Comparison of ENCODE assay signal across 2 cellular contexts in genomic region chr11:9332655-9333054, GRCh38.
TF ChIP-seq lines count a peak whose summit lies in the region.

No MANE protein-coding gene starts in this region.

TF ChIP-seq in HepG2, 621 proteins besides CTCF, POLR2A, EP300 and RAD21 (continues in another document):
- TF ChIP-seq RBAK (CRISPR knock-in tag; IDR thresholded peaks at IDR 0.05): no peak
- TF ChIP-seq ZNF503 (CRISPR knock-in tag; IDR thresholded peaks at IDR 0.05): no peak
- no peak for TF ChIP-seq ZMAT3 (CRISPR knock-in tag; conservative IDR thresholded peaks at IDR 0.05)
- TF ChIP-seq TRAFD1 (CRISPR knock-in tag; IDR thresholded peaks at IDR 0.05; ENCODE audit: borderline replicate concordance): no peak
- TF ChIP-seq SNAPC2 (CRISPR knock-in tag; IDR thresholded peaks at IDR 0.05): no peak
- TF ChIP-seq BCL3 (CRISPR knock-in tag; IDR thresholded peaks at IDR 0.05): no peak
- TF ChIP-seq ZNF101 (CRISPR knock-in tag; IDR thresholded peaks at IDR 0.05; ENCODE audit: borderline replicate concordance, low read depth): no peak
- 0 out of 2 replicates have a peak, but pooled peaks have one; percentile 32 for TF ChIP-seq FOXP1 (IDR thresholded peaks at IDR 0.05)
- TF ChIP-seq FOXP1 (CRISPR knock-in tag; IDR thresholded peaks at IDR 0.05): no peak
- TF ChIP-seq CEBPZ (IDR thresholded peaks at IDR 0.05; ENCODE audit: low read length): no peak
- no peak for TF ChIP-seq HNRNPK (IDR thresholded peaks at IDR 0.05; ENCODE audit: low read depth, low read length, poor library complexity, severe bottlenecking)
- TF ChIP-seq MTA1 (CRISPR knock-in tag; IDR thresholded peaks at IDR 0.05; ENCODE audit: borderline replicate concordance): no peak
- TF ChIP-seq SP2 (CRISPR knock-in tag; IDR thresholded peaks at IDR 0.05): no peak
- TF ChIP-seq TEAD3 (CRISPR knock-in tag; optimal IDR thresholded peaks at IDR 0.05; ENCODE audit: borderline replicate concordance): peak; percentile 45
- no peak for TF ChIP-seq NFE2L2 (IDR thresholded peaks at IDR 0.05; ENCODE audit: low read length)
- TF ChIP-seq CEBPG (CRISPR knock-in tag; IDR thresholded peaks at IDR 0.05): 0 out of 2 replicates have a peak, but pooled peaks have one; percentile 14
- TF ChIP-seq HNRNPL (IDR thresholded peaks at IDR 0.05; ENCODE audit: low read depth, low read length): no peak
- no peak for TF ChIP-seq ZNF33A (CRISPR knock-in tag; IDR thresholded peaks at IDR 0.05; ENCODE audit: borderline replicate concordance)

TF ChIP-seq in IMR-90, 13 proteins besides CTCF, POLR2A, EP300 and RAD21:
- no peak for TF ChIP-seq MAZ (IDR thresholded peaks at IDR 0.05; ENCODE audit: borderline replicate concordance, low read depth, low read length)
- no peak for TF ChIP-seq RCOR1 (IDR thresholded peaks at IDR 0.05; ENCODE audit: insufficient replicate concordance, low read length)
- TF ChIP-seq RFX5 (IDR thresholded peaks at IDR 0.05; ENCODE audit: low read depth, low read length): no peak
- no peak for TF ChIP-seq CHD1 (IDR thresholded peaks at IDR 0.05; ENCODE audit: low read depth, low read length)
- TF ChIP-seq MAFK (IDR thresholded peaks at IDR 0.05; ENCODE audit: low read depth, low read length): no peak
- no peak for TF ChIP-seq MXI1 (IDR thresholded peaks at IDR 0.05; ENCODE audit: borderline replicate concordance, low read depth, low read length)
- no peak for TF ChIP-seq ELK1 (IDR thresholded peaks at IDR 0.05; ENCODE audit: borderline replicate concordance, low read depth, low read length)
- no peak for TF ChIP-seq USF2 (IDR thresholded peaks at IDR 0.05; ENCODE audit: low read depth, low read length)
- TF ChIP-seq SMC3 (IDR thresholded peaks at IDR 0.05; ENCODE audit: low read depth, low read length): no peak
- TF ChIP-seq NFE2L2 (IDR thresholded peaks at IDR 0.05; ENCODE audit: low read depth, low read length): no peak
